Comparison of ENCODE assay signal across 27 cellular contexts in the genomic region with DNA sequence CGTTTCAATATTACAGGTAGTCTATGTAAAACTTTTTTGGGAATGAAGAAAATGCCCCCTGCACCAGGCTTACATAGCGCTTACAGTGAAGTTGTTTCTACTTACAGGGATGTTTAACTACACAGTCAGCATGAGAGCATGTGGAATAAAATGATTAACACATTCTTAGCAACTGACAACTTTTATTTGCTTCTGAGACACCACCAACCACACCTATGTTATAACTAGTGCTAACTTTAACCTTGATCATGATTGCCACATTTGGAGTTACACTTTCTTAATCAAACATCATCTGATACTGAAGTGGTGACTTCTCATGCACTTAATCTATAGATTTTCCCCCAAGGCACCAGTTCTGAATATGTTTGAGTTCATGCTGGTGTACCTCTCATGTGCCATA.
"Had no signal": no experiment of that assay in that cellular context is flagged by ENCODE, and none has a peak within 500 bp of the region (broad histone marks: within the 10 kb centered on the region; RNA-seq: fewer than 3 reads in every experiment).

No MANE protein-coding gene starts in this region.

- H3K36me3 Mint-ChIP-seq: neural progenitor cell; stimulated activated effector memory CD8-positive, alpha-beta T cell treated with anti-CD3 and anti-CD28 coated beads, Interleukin-12 subunit alpha, Interleukin-12 subunit beta, amount 100 ng/mL, for 72 hours had no signal

- H3K4me1 Mint-ChIP-seq: natural killer cell; nephron; neural progenitor cell; stimulated activated effector memory CD8-positive, alpha-beta T cell treated with anti-CD3 and anti-CD28 coated beads, Interleukin-12 subunit alpha, Interleukin-12 subunit beta, amount 100 ng/mL, for 72 hours; stimulated activated naive CD8-positive, alpha-beta T cell treated with anti-CD3 and anti-CD28 coated beads, Interleukin-15, amount 100 ng/mL, for 72 hours had no signal

- H3K27ac Mint-ChIP-seq: natural killer cell; nephron; neural progenitor cell; progenitor cell of endocrine pancreas; stimulated activated effector memory CD8-positive, alpha-beta T cell treated with anti-CD3 and anti-CD28 coated beads, Interleukin-12 subunit alpha, Interleukin-12 subunit beta, amount 100 ng/mL, for 72 hours; stimulated activated naive CD8-positive, alpha-beta T cell treated with anti-CD3 and anti-CD28 coated beads, Interleukin-15, amount 100 ng/mL, for 72 hours had no signal

- H3K4me3 Mint-ChIP-seq: natural killer cell; nephron; neural progenitor cell; stimulated activated effector memory CD8-positive, alpha-beta T cell treated with anti-CD3 and anti-CD28 coated beads, Interleukin-12 subunit alpha, Interleukin-12 subunit beta, amount 100 ng/mL, for 72 hours; stimulated activated naive CD8-positive, alpha-beta T cell treated with anti-CD3 and anti-CD28 coated beads, Interleukin-15, amount 100 ng/mL, for 72 hours had no signal

- H3K27me3 Mint-ChIP-seq: progenitor cell of endocrine pancreas had no signal

- H3K4me1 ChIP-seq: neural progenitor cell, parathyroid adenoma, psoas muscle, right lobe of liver, sigmoid colon, thyroid gland, tibial nerve, upper lobe of left lung, vagina had no signal

- ATAC-seq: natural killer cell; psoas muscle; right cardiac atrium; right lobe of liver; stimulated activated effector memory CD8-positive, alpha-beta T cell treated with anti-CD3 and anti-CD28 coated beads, Interleukin-12 subunit alpha, Interleukin-12 subunit beta, amount 100 ng/mL, for 72 hours; stimulated activated naive CD8-positive, alpha-beta T cell treated with anti-CD3 and anti-CD28 coated beads, Interleukin-15, amount 100 ng/mL, for 72 hours; stimulated activated naive CD8-positive, alpha-beta T cell treated with anti-CD3 and anti-CD28 coated beads, Interleukin-15, Interleukin-2, amounts not matched to agents 100 U/mL and 50 U/mL, for 24 hours had no signal

- H3K9me3 ChIP-seq: thyroid gland, vagina had no signal

- H3K27me3 ChIP-seq: neural progenitor cell, ovary, right lobe of liver, sigmoid colon, thyroid gland, tibial nerve, upper lobe of left lung, vagina had no signal

- H3K4me3 ChIP-seq: neural progenitor cell, ovary, psoas muscle, right lobe of liver, sigmoid colon, thoracic aorta, thyroid gland, tibial nerve, upper lobe of left lung, vagina had no signal

- DNase-seq: natural killer cell; occipital lobe; ovary; posterior cingulate gyrus; psoas muscle; right cardiac atrium; right lobe of liver; sigmoid colon; small intestine; stimulated activated CD4-positive, alpha-beta T cell treated with anti-CD3 and anti-CD28 coated beads, Interleukin-15, amount 100 ng/mL, for 24 hours; stimulated activated CD4-positive, alpha-beta T cell treated with anti-CD3 and anti-CD28 coated beads, Interleukin-2, amount 100 ng/mL, for 24 hours; stimulated activated CD4-positive, alpha-beta T cell treated with anti-CD3 and anti-CD28 coated beads, Interleukin-2, amount 100 ng/mL, for 48 hours; stimulated activated CD4-positive, alpha-beta T cell treated with anti-CD3 and anti-CD28 coated beads, Interleukin-4, amount 100 ng/mL, for 24 hours; stimulated activated naive CD4-positive, alpha-beta T cell; stimulated activated naive CD8-positive, alpha-beta T cell treated with anti-CD3 and anti-CD28 coated beads, Interleukin-15, amount 100 ng/mL, for 72 hours; stimulated activated naive CD8-positive, alpha-beta T cell treated with anti-CD3 and anti-CD28 coated beads, Interleukin-15, Interleukin-2, amounts not matched to agents 100 U/mL and 50 U/mL, for 24 hours; thyroid gland; trophoblast cell had no signal

- H3K36me3 ChIP-seq: neural progenitor cell, ovary, right lobe of liver, sigmoid colon, thoracic aorta, thyroid gland, tibial nerve, upper lobe of left lung, vagina had no signal

- H3K27ac ChIP-seq: neural progenitor cell, ovary, parathyroid adenoma, psoas muscle, right lobe of liver, sigmoid colon, thoracic aorta, thyroid gland, tibial nerve, upper lobe of left lung, vagina had no signal
